Comparison of ENCODE assay signal across 1 cellular context in genomic region chr4:13415068-13415785, GRCh38.
TF ChIP-seq lines count a peak whose summit lies in the region.

No MANE protein-coding gene starts in this region.

TF ChIP-seq in GM23338, 12 proteins besides CTCF, POLR2A, EP300 and RAD21 (continued from another document):
- no peak for TF ChIP-seq REST (IDR thresholded peaks at IDR 0.05; ENCODE audit: unreplicated experiment)
- TF ChIP-seq CREB1 (CRISPR knock-in tag; IDR thresholded peaks at IDR 0.05; ENCODE audit: low read depth): no peak
- no peak for TF ChIP-seq ZNF114 (CRISPR knock-in tag; IDR thresholded peaks at IDR 0.05)
